In genomic region chr15:33007295-33007855, GRCh38 we compare ENCODE assay signal across 11 cellular contexts.
DNase-seq lines count a peak whose midpoint lies in the region; ATAC-seq and TF ChIP-seq lines count a peak whose summit lies in the region.
"Had no signal": no experiment of that assay in that cellular context is flagged by ENCODE, and none has a peak within 500 bp of the region (broad histone marks: within the 10 kb centered on the region; RNA-seq: fewer than 3 reads in every experiment).

No MANE protein-coding gene starts in this region.

- no peaks in the 10 kb centered on the region for H3K27me3 Mint-ChIP-seq in progenitor cell of endocrine pancreas
- H3K27me3 Mint-ChIP-seq: central memory CD8-positive, alpha-beta T cell had no signal

- CTCF ChIA-PET in Panc1 (lab: Charles Lee): no interaction called here

- no peaks in the 10 kb centered on the region for H3K27me3 ChIP-seq in Panc1 (ENCODE audit: control insufficient read depth, insufficient read depth, low read length)

- no peak overlapping the region for H3K27ac ChIP-seq in Panc1 (ENCODE audit: low read length)

- no peak overlapping the region for H3K4me3 ChIP-seq in Panc1 (ENCODE audit: low read depth in 2 of 2, low read length in 2 of 2)
- no peak overlapping the region for H3K4me3 ChIP-seq in fibroblast of the aortic adventitia (ENCODE audit: low read depth, low read length)

- POLR2A ChIA-PET in Panc1 (lab: Charles Lee): no interaction called here

- H3K36me3 Mint-ChIP-seq in progenitor cell of endocrine pancreas (ENCODE audit: insufficient read depth): no peaks in the 10 kb centered on the region

- in situ Hi-C loops in Panc1 (cut with HindIII; ENCODE audit: low pct_unique_long_range_greater_than_20kb, low sequenced_read_pairs): no loop called here

- intact Hi-C loops in Panc1 (cut with micrococcal nuclease; ENCODE audit: unreplicated experiment): loop anchor here (5.0 kb wide), 1 partner anchor 45 kb away; no protein-coding TSS in a partner anchor

- no peaks in the 10 kb centered on the region for H3K36me3 ChIP-seq in Panc1 (ENCODE audit: control insufficient read depth, insufficient read depth, low read length)

- ATAC-seq in Panc1 (peak; percentile 53; the same call in 1 of the 2 replicates), GM18502 (IDR thresholded peaks at IDR 0.05; ENCODE audit: poor library complexity, unreplicated experiment) (no peak), GM19351 (IDR thresholded peaks at IDR 0.05; ENCODE audit: unreplicated experiment) (no peak), HG03565 (IDR thresholded peaks at IDR 0.05; ENCODE audit: unreplicated experiment) (no peak)

- H3K27ac Mint-ChIP-seq in progenitor cell of endocrine pancreas: peak overlapping the region; percentile 64

- TF ChIP-seq CTCF in Panc1 (IDR thresholded peaks at IDR 0.05): peak; percentile 49
- TF ChIP-seq CTCF in fibroblast of the aortic adventitia (IDR thresholded peaks at IDR 0.05; ENCODE audit: insufficient read depth, low read length): peak; percentile 47
- peak; percentile 30 for TF ChIP-seq CTCF in progenitor cell of endocrine pancreas (IDR thresholded peaks at IDR 0.05; ENCODE audit: unreplicated experiment)

- no peak overlapping the region for H3K4me3 Mint-ChIP-seq in progenitor cell of endocrine pancreas (ENCODE audit: low read depth)
- H3K4me3 Mint-ChIP-seq: central memory CD8-positive, alpha-beta T cell had no signal

- no TSS peak for BruUV-seq in Panc1 (replicated peaks; lab: Mats Ljungman, UMichigan)

- no peaks in the 10 kb centered on the region for H3K9me3 Mint-ChIP-seq in progenitor cell of endocrine pancreas (ENCODE audit: low read depth)
- H3K9me3 Mint-ChIP-seq: central memory CD8-positive, alpha-beta T cell had no signal

- H3K4me1 Mint-ChIP-seq in progenitor cell of endocrine pancreas (ENCODE audit: low read depth): peaks cover 10% of the 10 kb centered on the region
- H3K4me1 Mint-ChIP-seq: central memory CD8-positive, alpha-beta T cell had no signal

- no peaks in the 10 kb centered on the region for H3K4me1 ChIP-seq in Panc1 (ENCODE audit: control insufficient read depth, insufficient read depth, low read length)

- DNase-seq in GOT3 (lab: John Stamatoyannopoulos, UW): peak; percentile 3
- no peak for DNase-seq in Panc1 (ENCODE audit: low read depth, low spot score)
- DNase-seq in fibroblast of the aortic adventitia (ENCODE audit: low read depth): peak; percentile 58
- DNase-seq in progenitor cell of endocrine pancreas (ENCODE audit: low spot score, unreplicated experiment): no peak
- DNase-seq in NOMO-1 (lab: John Stamatoyannopoulos, UW; ENCODE audit: unreplicated experiment in 2 of 2): no peak
- DNase-seq: activated CD4-positive, alpha-beta T cell treated with anti-CD3 and anti-CD28 coated beads for 1 hour; NCI-H2081 had no signal

- H3K9me3 ChIP-seq in Panc1 (ENCODE audit: control insufficient read depth, insufficient read depth, low read depth, low read length): peaks cover 4% of the 10 kb centered on the region; the same call in 1 of the 2 replicates

Comparison
In these comparisons a context has a peak if more than half of its experiments do, and no peak if none do; other contexts are left out.
1. DNase-seq: peak in GOT3 (single experiment) and fibroblast of the aortic adventitia (single experiment); none in Panc1 (single experiment), progenitor cell of endocrine pancreas (single experiment) and NOMO-1 (0 of 2).
2. Peak in every context shown above with its lines, with median percentiles within 50 percentile points of each other: CTCF ChIP-seq.